ENCODE assay signal across 16 cellular contexts in genomic region chr14:105322791-105323556, GRCh38. TPM values are rescaled to one million over a fixed set of nuclear protein-coding genes. Genes with fewer than 3 reads are reported as not detected.
DNase-seq lines count a peak whose midpoint lies in the region; ATAC-seq and TF ChIP-seq lines count a peak whose summit lies in the region.
"Had no signal": no experiment of that assay in that cellular context is flagged by ENCODE, and none has a peak within 500 bp of the region (broad histone marks: within the 10 kb centered on the region; RNA-seq: fewer than 3 reads in every experiment).

No MANE protein-coding gene starts in this region.

- peak overlapping the region; percentile 47 for H3K4me3 ChIP-seq in psoas muscle
- H3K4me3 ChIP-seq: lung, right lobe of liver had no signal

- no peaks in the 10 kb centered on the region for H3K27me3 ChIP-seq in psoas muscle (ENCODE audit: insufficient read depth in 3 of 3, low read length in 2 of 3)
- H3K27me3 ChIP-seq: right lobe of liver had no signal

- H3K27ac ChIP-seq in psoas muscle = peak overlapping the region; percentile 92
- H3K27ac ChIP-seq: right lobe of liver had no signal

- WGBS in psoas muscle, 3 donors = 53 to 77% (median 57%) methylated on average over 27 of the region's 27 CpGs

- peak; percentile 58 for DNase-seq in DMS79 treated with DMSO at 0.1 percent for 48 hours (lab: John Stamatoyannopoulos, UW)
- no peak for DNase-seq in psoas muscle
- no peak for DNase-seq in NCI-H2029 (lab: John Stamatoyannopoulos, UW)
- DNase-seq in retina = no peak
- DNase-seq: activated CD4-positive, alpha-beta memory T cell treated with anti-CD3 and anti-CD28 coated beads for 36 hours; NCI-H2081 treated with DMSO at 0.1 percent for 48 hours; NCI-H69; PC-3; stimulated activated CD4-positive, alpha-beta T cell treated with anti-CD3 and anti-CD28 coated beads, Interleukin-2, amount 100 ng/mL, for 48 hours had no signal

- intact Hi-C loops in psoas muscle (cut with DNase I) = no loop called here

- TF ChIP-seq CTCF in psoas muscle (IDR thresholded peaks at IDR 0.05) = no peak

- ATAC-seq in esophagus mucosa = peak; percentile 13
- ATAC-seq in psoas muscle = no peak
- no peak for ATAC-seq in HG03378 (IDR thresholded peaks at IDR 0.05; ENCODE audit: unreplicated experiment)
- no peak for ATAC-seq in GM18858 (IDR thresholded peaks at IDR 0.05; ENCODE audit: unreplicated experiment)
- ATAC-seq: naive thymus-derived CD8-positive, alpha-beta T cell; PC-3; right lobe of liver had no signal

- no peaks in the 10 kb centered on the region for H3K36me3 ChIP-seq in psoas muscle (ENCODE audit: insufficient read depth in 1 of 2, low read depth in 1 of 2)
- H3K36me3 ChIP-seq: right lobe of liver had no signal

- H3K9me3 ChIP-seq in psoas muscle = no peaks in the 10 kb centered on the region
- H3K9me3 ChIP-seq: right lobe of liver had no signal

- H3K4me1 ChIP-seq in psoas muscle = peaks cover 48% of the 10 kb centered on the region
- H3K4me1 ChIP-seq: right lobe of liver had no signal

TF ChIP-seq in PFSK-1, 5 proteins besides CTCF, POLR2A, EP300 and RAD21:
- TF ChIP-seq SIN3A (IDR thresholded peaks at IDR 0.05; ENCODE audit: borderline replicate concordance, insufficient read depth, low read length) = no peak
- peak; percentile 64 for TF ChIP-seq FOXP2 (optimal IDR thresholded peaks at IDR 0.05; ENCODE audit: borderline replicate concordance, extremely low read depth, extremely low read length, insufficient read depth)
- TF ChIP-seq TAF1 (IDR thresholded peaks at IDR 0.05; ENCODE audit: borderline replicate concordance, insufficient read depth, low read length) = no peak

RNA-seq across cellular contexts. Expression of gene PACS2, which starts 8.4 kb away (rescaled TPM):
- polyA plus RNA-seq in PFSK-1 (2012; ENCODE audit: insufficient read length, low read depth) = 48.0 TPM
- 24.9 TPM for total RNA-seq in esophagus mucosa
- total RNA-seq in psoas muscle = 10 to 100 TPM; 67.8 to 79.1 (median 75.3) TPM
- 10 to 100 TPM; 57.1 to 83.1 (median 65.1) TPM for polyA plus RNA-seq in psoas muscle

RNA-seq across cellular contexts. Expression of gene BRF1, which starts 22.2 kb away (rescaled TPM):
- 31.1 TPM for polyA plus RNA-seq in PFSK-1 (2012; ENCODE audit: insufficient read length, low read depth)
- 11.7 TPM for total RNA-seq in esophagus mucosa
- total RNA-seq in psoas muscle = 10 to 100 TPM; 17.1 to 26.2 (median 20.9) TPM
- 10 to 100 TPM; 12.9 to 15.3 (median 13.4) TPM for polyA plus RNA-seq in psoas muscle
